In the genomic region with DNA sequence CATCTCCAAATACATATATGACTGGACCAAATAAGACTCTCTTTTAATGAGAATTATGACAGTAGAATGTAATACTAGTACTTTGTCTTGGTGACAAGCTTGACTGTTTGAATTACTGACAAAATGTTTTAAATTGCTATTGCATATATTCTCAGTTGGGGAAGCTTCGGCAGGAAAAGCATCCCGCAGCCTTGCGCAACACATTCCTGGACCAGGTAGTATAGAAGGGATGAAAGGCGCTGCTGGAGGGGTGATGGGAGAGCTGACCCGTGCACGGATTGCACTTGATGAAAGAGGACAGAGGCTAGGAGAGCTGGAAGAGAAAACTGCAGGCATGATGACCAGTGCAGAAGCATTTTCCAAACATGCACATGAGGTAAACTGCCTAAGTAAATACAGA, we compare ENCODE assay signal across 1 cellular context.
TF ChIP-seq lines count a peak whose summit lies in the region.

No MANE protein-coding gene starts in this region.

TF ChIP-seq in GM23338, 12 proteins besides CTCF, POLR2A, EP300 and RAD21 (continued from another document):
- TF ChIP-seq, protein P1, sequence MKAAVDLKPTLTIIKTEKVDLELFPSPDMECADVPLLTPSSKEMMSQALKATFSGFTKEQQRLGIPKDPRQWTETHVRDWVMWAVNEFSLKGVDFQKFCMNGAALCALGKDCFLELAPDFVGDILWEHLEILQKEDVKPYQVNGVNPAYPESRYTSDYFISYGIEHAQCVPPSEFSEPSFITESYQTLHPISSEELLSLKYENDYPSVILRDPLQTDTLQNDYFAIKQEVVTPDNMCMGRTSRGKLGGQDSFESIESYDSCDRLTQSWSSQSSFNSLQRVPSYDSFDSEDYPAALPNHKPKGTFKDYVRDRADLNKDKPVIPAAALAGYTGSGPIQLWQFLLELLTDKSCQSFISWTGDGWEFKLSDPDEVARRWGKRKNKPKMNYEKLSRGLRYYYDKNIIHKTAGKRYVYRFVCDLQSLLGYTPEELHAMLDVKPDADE (IDR thresholded peaks at IDR 0.05), result no peak
